16 cellular contexts compared by ENCODE assay signal in genomic region chr21:15222711-15223110, GRCh38.
A peak's percentile ranks its signal among the peaks of the same experiment; 100 is the strongest.
DNase-seq lines count a peak whose midpoint lies in the region; ATAC-seq, FAIRE-seq and TF ChIP-seq lines count a peak whose summit lies in the region.
"Had no signal": no experiment of that assay in that cellular context is flagged by ENCODE, and none has a peak within 500 bp of the region (broad histone marks: within the 10 kb centered on the region; RNA-seq: fewer than 3 reads in every experiment).

No MANE protein-coding gene starts in this region.

- ATAC-seq in activated T-helper 17 cell treated with anti-CD3 and anti-CD28 coated beads, Interleukin-2, amount 50 U/mL, for 72 hours (replicated peaks) = peak; percentile 82
- ATAC-seq in GM19328 (IDR thresholded peaks at IDR 0.05; ENCODE audit: unreplicated experiment) (no peak), GM21737 (IDR thresholded peaks at IDR 0.05; ENCODE audit: unreplicated experiment) (no peak)
- ATAC-seq: naive thymus-derived CD8-positive, alpha-beta T cell had no signal

- H3K79me2 ChIP-seq in neural progenitor cell (ENCODE audit: low read depth) = no peaks in the 10 kb centered on the region

- H3K27ac Mint-ChIP-seq in activated T-helper 17 cell treated with anti-CD3 and anti-CD28 coated beads, Interleukin-2, amount 50 U/mL, for 72 hours = no peak overlapping the region
- H3K27ac Mint-ChIP-seq in neural progenitor cell = no peak overlapping the region
- H3K27ac Mint-ChIP-seq: B cell; naive thymus-derived CD8-positive, alpha-beta T cell; WTC11 had no signal

- no peaks in the 10 kb centered on the region for H3F3A ChIP-seq in neural progenitor cell (ENCODE audit: low read depth)

- H3K27me3 ChIP-seq in BLaER1 treated with 17β-estradiol and CSF1 and Interleukin-3, amounts not matched to agents 10 nM and 100 nM = no peaks in the 10 kb centered on the region
- peaks cover 19% of the 10 kb centered on the region for H3K27me3 ChIP-seq in neural progenitor cell
- H3K27me3 ChIP-seq: adrenal gland, stomach had no signal

- no peaks in the 10 kb centered on the region for H4K20me1 ChIP-seq in BLaER1 treated with 17β-estradiol and CSF1 and Interleukin-3, amounts not matched to agents 10 nM and 100 nM
- H4K20me1 ChIP-seq in neural progenitor cell (ENCODE audit: low read depth) = no peaks in the 10 kb centered on the region

- peak overlapping the region in 6 of 11 experiments; percentile 11 to 91 (median 72); a peak in 12 of 22 replicates for H3K4me2 ChIP-seq in BLaER1 treated with 17β-estradiol and CSF1 and Interleukin-3, amounts not matched to agents 10 nM and 100 nM
- no peak overlapping the region for H3K4me2 ChIP-seq in neural progenitor cell

- H3K36me3 ChIP-seq in BLaER1 treated with 17β-estradiol and CSF1 and Interleukin-3, amounts not matched to agents 10 nM and 100 nM = no peaks in the 10 kb centered on the region
- H3K36me3 ChIP-seq in neural progenitor cell = no peaks in the 10 kb centered on the region
- H3K36me3 ChIP-seq: adrenal gland, stomach had no signal

- TF ChIP-seq POLR2A in H54 (IDR thresholded peaks at IDR 0.05; ENCODE audit: low read depth, low read length) = no peak

- H3K27ac ChIP-seq in BLaER1 treated with 17β-estradiol and CSF1 and Interleukin-3, amounts not matched to agents 10 nM and 100 nM = peak overlapping the region in 6 of 11 experiments; percentile 27 to 77 (median 63); a peak in 9 of 22 replicates
- no peak overlapping the region for H3K27ac ChIP-seq in neural progenitor cell
- H3K27ac ChIP-seq: stomach had no signal

- H3K9me3 ChIP-seq in BLaER1 treated with 17β-estradiol and CSF1 and Interleukin-3, amounts not matched to agents 10 nM and 100 nM (replicated peaks in 1 of 11) = peaks cover 0 to 10% (median 5%) of the 10 kb centered on the region in 11 experiments; a peak in 6 of 22 replicates
- no peaks in the 10 kb centered on the region for H3K9me3 ChIP-seq in neural progenitor cell (ENCODE audit: low read depth)
- H3K9me3 ChIP-seq: adrenal gland, stomach had no signal

- H3K36me3 Mint-ChIP-seq in activated T-helper 17 cell treated with anti-CD3 and anti-CD28 coated beads, Interleukin-2, amount 50 U/mL, for 72 hours (ENCODE audit: low read depth) = no peaks in the 10 kb centered on the region
- H3K36me3 Mint-ChIP-seq in neural progenitor cell = no peaks in the 10 kb centered on the region
- H3K36me3 Mint-ChIP-seq: naive thymus-derived CD8-positive, alpha-beta T cell; WTC11 had no signal

- H3K4me3 ChIP-seq in BLaER1 treated with 17β-estradiol and CSF1 and Interleukin-3, amounts not matched to agents 10 nM and 100 nM = no peak overlapping the region
- no peak overlapping the region for H3K4me3 ChIP-seq in neural progenitor cell
- H3K4me3 ChIP-seq: adrenal gland, stomach had no signal

- H3K4me1 ChIP-seq in BLaER1 treated with 17β-estradiol and CSF1 and Interleukin-3, amounts not matched to agents 10 nM and 100 nM = peaks cover 12 to 61% (median 30%) of the 10 kb centered on the region in 10 experiments
- no peaks in the 10 kb centered on the region for H3K4me1 ChIP-seq in neural progenitor cell

- no peaks in the 10 kb centered on the region for H3K4me1 Mint-ChIP-seq in activated T-helper 17 cell treated with anti-CD3 and anti-CD28 coated beads, Interleukin-2, amount 50 U/mL, for 72 hours
- H3K4me1 Mint-ChIP-seq in neural progenitor cell = peaks cover 37% of the 10 kb centered on the region

- peaks cover 5% of the 10 kb centered on the region for H3K9me3 Mint-ChIP-seq in activated T-helper 17 cell treated with anti-CD3 and anti-CD28 coated beads, Interleukin-2, amount 50 U/mL, for 72 hours
- peaks cover 9% of the 10 kb centered on the region for H3K9me3 Mint-ChIP-seq in neural progenitor cell
- H3K9me3 Mint-ChIP-seq: naive thymus-derived CD8-positive, alpha-beta T cell had no signal

- peak overlapping the region in 3 of 11 experiments; percentile 15 to 44 (median 32); a peak in 4 of 22 replicates for H3K9ac ChIP-seq in BLaER1 treated with 17β-estradiol and CSF1 and Interleukin-3, amounts not matched to agents 10 nM and 100 nM
- H3K9ac ChIP-seq in neural progenitor cell = no peak overlapping the region

- FAIRE-seq in H54 (lab: Jason Lieb, UNC) = peak; percentile 94

- H3K27me3 Mint-ChIP-seq in activated T-helper 17 cell treated with anti-CD3 and anti-CD28 coated beads, Interleukin-2, amount 50 U/mL, for 72 hours = no peaks in the 10 kb centered on the region
- H3K27me3 Mint-ChIP-seq in neural progenitor cell (ENCODE audit: insufficient read depth, low read depth) = peaks cover 8% of the 10 kb centered on the region
- H3K27me3 Mint-ChIP-seq: B cell had no signal

- no peak overlapping the region for H2AFZ ChIP-seq in neural progenitor cell (replicated peaks)

- peak overlapping the region; percentile 8 for H3K4me3 Mint-ChIP-seq in activated T-helper 17 cell treated with anti-CD3 and anti-CD28 coated beads, Interleukin-2, amount 50 U/mL, for 72 hours
- no peak overlapping the region for H3K4me3 Mint-ChIP-seq in neural progenitor cell
- H3K4me3 Mint-ChIP-seq: B cell; naive thymus-derived CD8-positive, alpha-beta T cell; WTC11 had no signal

- no peak for TF ChIP-seq CTCF in neural progenitor cell (IDR thresholded peaks at IDR 0.05)

- no peak for DNase-seq in H54 (ENCODE audit: insufficient read length, low spot score)
- DNase-seq in kidney tubule cell (ENCODE audit: low spot score) = peak; percentile 92
- no peak for DNase-seq in SW480 (ENCODE audit: low spot score)
- DNase-seq in neural progenitor cell (ENCODE audit: low spot score) = no peak
- DNase-seq: activated CD8-positive, alpha-beta memory T cell treated with anti-CD3 and anti-CD28 coated beads, Interleukin-2, amount 50 U/mL, for 48 hours; naive thymus-derived CD8-positive, alpha-beta T cell; NCI-H1436; NCI-H526; stomach had no signal
